1 cellular context compared by ENCODE assay signal in the genomic region with DNA sequence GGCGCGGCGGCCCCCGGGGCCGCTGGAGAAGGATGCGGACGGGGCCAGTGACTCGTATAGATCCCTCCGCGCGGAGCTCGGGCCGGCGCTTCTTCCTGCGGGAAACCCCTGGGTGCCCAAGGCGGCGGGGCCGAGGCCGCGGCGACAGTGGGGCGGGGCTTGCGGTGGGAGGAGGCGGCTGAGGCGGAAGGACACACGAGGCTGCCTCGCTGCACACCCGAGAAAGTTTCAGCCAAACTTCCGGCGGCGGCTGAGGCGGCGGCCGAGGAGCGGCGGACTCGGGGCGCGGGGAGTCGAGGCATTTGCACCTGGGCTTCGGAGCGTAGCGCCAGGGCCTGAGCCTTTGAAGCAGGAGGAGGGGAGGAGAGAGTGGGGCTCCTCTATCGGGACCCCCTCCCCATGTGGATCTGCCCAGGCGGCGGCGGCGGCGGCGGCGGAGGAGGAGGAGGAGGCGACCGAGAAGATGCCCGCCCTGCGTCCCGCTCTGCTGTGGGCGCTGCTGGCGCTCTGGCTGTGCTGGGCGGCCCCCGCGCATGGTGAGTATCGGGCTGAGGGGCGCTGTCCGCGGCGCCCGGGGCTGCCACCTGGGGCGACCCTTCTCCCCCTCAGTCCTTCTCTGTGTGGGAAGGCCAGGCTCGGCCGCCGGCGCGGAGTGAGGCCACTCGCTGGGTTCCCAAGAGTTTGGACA.
TF ChIP-seq lines count a peak whose summit lies in the region.

TSS of gene NBPF26 (plus strand) at position 231 of the 688 bp plus-strand sequence.

TF ChIP-seq in K562, 482 proteins besides CTCF, POLR2A, EP300 and RAD21 (continued from another document):
- TF ChIP-seq VEZF1 (CRISPR knock-in tag; IDR thresholded peaks at IDR 0.05) (peak; percentile 32; the same call in 1 of the 2 replicates), ZFX (CRISPR knock-in tag; IDR thresholded peaks at IDR 0.05) (0 out of 2 replicates have a peak, but pooled peaks have one; percentile 14), POLR2G (IDR thresholded peaks at IDR 0.05; ENCODE audit: low read depth, low read length) (peak; percentile 76), CREM (IDR thresholded peaks at IDR 0.05; ENCODE audit: low read depth) (0 out of 2 replicates have a peak, but pooled peaks have one; percentile 18), CHD2 (IDR thresholded peaks at IDR 0.05; ENCODE audit: low read depth, low read length) (peak; percentile 59)
